Comparison of ENCODE assay signal across 19 cellular contexts in genomic region chr2:116023026-116023425, GRCh38.
"Had no signal": no experiment of that assay in that cellular context is flagged by ENCODE, and none has a peak within 500 bp of the region (broad histone marks: within the 10 kb centered on the region; RNA-seq: fewer than 3 reads in every experiment).

No MANE protein-coding gene starts in this region.

- H3K27me3 Mint-ChIP-seq: naive B cell had no signal

- H3K4me3 Mint-ChIP-seq: naive B cell had no signal

- H3K27ac ChIP-seq: coronary artery, dorsolateral prefrontal cortex, esophagus muscularis mucosa, foreskin keratinocyte, gastrocnemius medialis, heart right ventricle, left lung, lower lobe of right lung had no signal

- H3K4me1 Mint-ChIP-seq: naive B cell had no signal

- H3K9me3 ChIP-seq: esophagus muscularis mucosa, gastrocnemius medialis, lower lobe of right lung had no signal

- H3K36me3 ChIP-seq: esophagus muscularis mucosa, gastrocnemius medialis, heart right ventricle, left lung, lower lobe of right lung had no signal

- ATAC-seq: foreskin keratinocyte, gastrocnemius medialis, heart right ventricle, left cardiac atrium, left lung, left ventricle myocardium superior, lower lobe of right lung, mucosa of descending colon had no signal

- DNase-seq: dermis blood vessel endothelial cell; dorsolateral prefrontal cortex; effector CD4-positive, alpha-beta T cell; effector memory CD4-positive, alpha-beta T cell; foreskin keratinocyte; gastrocnemius medialis; glutamatergic neuron; head of caudate nucleus; heart right ventricle; hippocampal formation; left cardiac atrium; left lung; left ventricle myocardium superior; lower lobe of right lung; mesenchymal stem cell; mucosa of descending colon; naive B cell had no signal

- H3K27ac Mint-ChIP-seq: naive B cell had no signal

- H3K4me3 ChIP-seq: coronary artery, dorsolateral prefrontal cortex, esophagus muscularis mucosa, gastrocnemius medialis, heart right ventricle, left lung, lower lobe of right lung, mucosa of descending colon had no signal

- H3K27me3 ChIP-seq: dorsolateral prefrontal cortex, esophagus muscularis mucosa, foreskin keratinocyte, gastrocnemius medialis, heart right ventricle, left lung had no signal

- H3K4me1 ChIP-seq: esophagus muscularis mucosa, foreskin keratinocyte, gastrocnemius medialis, heart right ventricle, left lung, lower lobe of right lung had no signal

- H3K36me3 Mint-ChIP-seq: naive B cell had no signal
